ENCODE assay signal across 23 cellular contexts in the genomic region with DNA sequence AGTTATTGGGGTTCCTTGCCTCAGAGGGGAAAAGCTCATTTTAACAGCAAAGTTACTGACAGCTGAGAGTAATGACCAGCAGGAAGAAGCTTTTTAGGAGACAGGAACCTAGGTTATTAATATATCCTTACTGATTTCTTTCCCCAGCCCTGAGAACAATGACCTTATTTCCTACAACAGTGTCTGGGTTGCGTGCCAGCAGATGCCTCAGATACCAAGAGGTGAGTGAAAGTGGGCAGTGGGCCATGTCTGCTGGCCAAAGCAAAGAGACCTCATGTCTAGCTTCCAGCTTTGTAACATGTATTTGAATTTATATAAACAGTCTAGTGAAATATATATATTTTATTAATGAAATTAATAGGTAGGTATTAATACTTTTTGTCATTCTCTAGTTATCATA. TPM values are rescaled to one million over a fixed set of nuclear protein-coding genes. Genes with fewer than 3 reads are reported as not detected.
DNase-seq lines count a peak whose midpoint lies in the region; ATAC-seq and TF ChIP-seq lines count a peak whose summit lies in the region.
"Had no signal": no experiment of that assay in that cellular context is flagged by ENCODE, and none has a peak within 500 bp of the region (broad histone marks: within the 10 kb centered on the region; RNA-seq: fewer than 3 reads in every experiment).

No MANE protein-coding gene starts in this region.

- peaks cover 9% of the 10 kb centered on the region for H3K36me3 Mint-ChIP-seq in T-helper 17 cell (ENCODE audit: low read depth)

- 33 to 71% (median 62%) methylated on average over 1 of the region's 1 CpG for WGBS in stomach, 5 donors

- no peaks in the 10 kb centered on the region for H3K27me3 Mint-ChIP-seq in T-helper 17 cell
- H3K27me3 Mint-ChIP-seq: CD4-positive, CD25-positive, alpha-beta regulatory T cell; natural killer cell treated with Interleukin-12 subunit alpha and Interleukin-12 subunit beta and Interleukin-15 and Interleukin-18, amount 100 ng/mL, for 72 hours; stimulated activated naive CD8-positive, alpha-beta T cell treated with anti-CD3 and anti-CD28 coated beads, Interleukin-15, amount 100 ng/mL, for 72 hours had no signal

- H3K27me3 ChIP-seq in stomach = no peaks in the 10 kb centered on the region
- H3K27me3 ChIP-seq: sigmoid colon had no signal

- H3K27ac Mint-ChIP-seq in T-helper 17 cell = peak overlapping the region; percentile 51
- H3K27ac Mint-ChIP-seq: H9 had no signal

- H3K9me3 ChIP-seq in T-helper 17 cell (ENCODE audit: control insufficient read depth, low read length, poor library complexity, severe bottlenecking) (no peaks in the 10 kb centered on the region), stomach (no peaks in the 10 kb centered on the region)
- H3K9me3 ChIP-seq: sigmoid colon had no signal

- no peak overlapping the region for H3K4me3 ChIP-seq in stomach
- H3K4me3 ChIP-seq: sigmoid colon had no signal

- peaks cover 22 to 44% (median 34%) of the 10 kb centered on the region in 4 donors for H3K4me1 ChIP-seq in stomach

- DNase-seq in T-helper 17 cell (no peak), dermis microvascular lymphatic vessel endothelial cell (ENCODE audit: low read depth in 2 of 2) (peak; percentile 27 to 91), iris pigment epithelial cell (ENCODE audit: low read depth) (peak; percentile 54), stomach (peak; percentile 56), NCI-H526 (lab: John Stamatoyannopoulos, UW) (no peak), NCI-H2171 (lab: John Stamatoyannopoulos, UW) (no peak), D341Med (ENCODE audit: low spot score) (no peak)
- DNase-seq: activated CD4-positive, alpha-beta T cell treated with anti-CD3 and anti-CD28 coated beads for 1 hour; activated CD8-positive, alpha-beta memory T cell treated with anti-CD3 and anti-CD28 coated beads for 24 hours; activated naive CD4-positive, alpha-beta T cell; activated T-cell treated with anti-CD3 and anti-CD28 coated beads, Interleukin-2, amount 50 U/mL, for 4 hours; CD4-positive, CD25-positive, alpha-beta regulatory T cell; central memory CD4-positive, alpha-beta T cell; H9; NCI-H1105; NCI-H2081; NCI-H446 treated with DMSO at 0.1 percent for 48 hours; sigmoid colon; stimulated activated naive CD8-positive, alpha-beta T cell treated with anti-CD3 and anti-CD28 coated beads, Interleukin-15, amount 100 ng/mL, for 72 hours; trophoblast cell had no signal

- no peak overlapping the region for H3K27ac ChIP-seq in stomach

- H3K4me3 Mint-ChIP-seq in T-helper 17 cell = no peak overlapping the region
- H3K4me3 Mint-ChIP-seq: activated T-cell treated with anti-CD3 and anti-CD28 coated beads, Interleukin-2, amount 50 U/mL, for 4 hours; H9; natural killer cell treated with Interleukin-12 subunit alpha and Interleukin-12 subunit beta and Interleukin-15 and Interleukin-18, amount 100 ng/mL, for 72 hours; stimulated activated naive CD8-positive, alpha-beta T cell treated with anti-CD3 and anti-CD28 coated beads, Interleukin-15, amount 100 ng/mL, for 72 hours had no signal

- TF ChIP-seq EP300 in stomach (IDR thresholded peaks at IDR 0.05) = no peak

- H3K36me3 ChIP-seq in stomach = peaks cover 50 to 65% (median 59%) of the 10 kb centered on the region in 4 donors

- intact Hi-C loops in stomach (cut with DNase I; ENCODE audit: low total_unique reads) = no loop called here

- TF ChIP-seq POLR2A in stomach (IDR thresholded peaks at IDR 0.05) = no peak

- no peak for TF ChIP-seq CTCF in stomach (IDR thresholded peaks at IDR 0.05)

- H3K4me1 Mint-ChIP-seq in T-helper 17 cell = peaks cover 31% of the 10 kb centered on the region

- no peak for ATAC-seq in T-helper 17 cell
- ATAC-seq: activated T-cell treated with anti-CD3 and anti-CD28 coated beads, Interleukin-2, amount 50 U/mL, for 4 hours; natural killer cell treated with Interleukin-12 subunit alpha and Interleukin-12 subunit beta and Interleukin-15 and Interleukin-18, amount 100 ng/mL, for 72 hours; stimulated activated naive CD8-positive, alpha-beta T cell treated with anti-CD3 and anti-CD28 coated beads, Interleukin-15, amount 100 ng/mL, for 72 hours had no signal

RNA-seq across cellular contexts. Expression of a gene that starts 5.0 kb away (rescaled TPM):
- total RNA-seq in T-helper 17 cell = 10 to 100 TPM; 73.5 to 93.6 TPM
- 75.9 and 81.0 TPM in 2 replicates for total RNA-seq in dermis microvascular lymphatic vessel endothelial cell
- total RNA-seq in stomach = 10 to 100 TPM; 41.1 to 81.7 (median 46.1) TPM
- 100 to 1,000 TPM in 1 of 3 donors, 10 to 100 TPM in 2; 47.2 to 136 (median 58.3) TPM for polyA plus RNA-seq in stomach

RNA-seq across cellular contexts. Expression of a gene that starts 30.6 kb away (rescaled TPM):
- total RNA-seq in T-helper 17 cell (not detected), dermis microvascular lymphatic vessel endothelial cell (not detected in 2 replicates), stomach (1 to 10 TPM in 1 of 5 donors, not detected in 4; 1.3 TPM)
- not detected for polyA plus RNA-seq in stomach
- total RNA-seq: activated T-cell treated with anti-CD3 and anti-CD28 coated beads, Interleukin-2, amount 50 U/mL, for 4 hours; CD4-positive, CD25-positive, alpha-beta regulatory T cell; H9; natural killer cell treated with Interleukin-12 subunit alpha and Interleukin-12 subunit beta and Interleukin-15 and Interleukin-18, amount 100 ng/mL, for 72 hours; OCI-LY7; osteocyte; sigmoid colon had no signal

RNA-seq across cellular contexts. Expression of a gene that starts 56.8 kb away (rescaled TPM):
- total RNA-seq in T-helper 17 cell (10 to 100 TPM; 22.9 to 26.7 TPM), dermis microvascular lymphatic vessel endothelial cell (11.4 and 12.7 TPM in 2 replicates), stomach (10 to 100 TPM; 13.6 to 92.0 (median 65.3) TPM)
- polyA plus RNA-seq in stomach = 10 to 100 TPM in 1 of 3 donors, 1 to 10 TPM in 2; 5.5 to 16.6 (median 7.8) TPM

Comparison
In these comparisons a context has a peak if more than half of its experiments do, and no peak if none do; other contexts are left out.
1. DNase-seq: peak in dermis microvascular lymphatic vessel endothelial cell (2 of 2), iris pigment epithelial cell (single experiment) and stomach (single experiment); none in T-helper 17 cell (0 of 3), NCI-H526 (0 of 2), NCI-H2171 (single experiment) and D341Med (single experiment).